Comparison of ENCODE assay signal across 8 cellular contexts in genomic region chr1:45010855-45011811, GRCh38. TPM values are rescaled to one million over a fixed set of nuclear protein-coding genes. Genes with fewer than 3 reads are reported as not detected.
DNase-seq lines count a peak whose midpoint lies in the region; ATAC-seq and TF ChIP-seq lines count a peak whose summit lies in the region.

Gene HECTD3 (minus strand): TSS chr1:45011324. CDS start chr1:45011257, 67 bp downstream.

- H3K27me3 ChIP-seq in iPS-15b (ENCODE audit: control insufficient read depth, insufficient read depth, low read length) = no peaks in the 10 kb centered on the region

- TF ChIP-seq CTCF in brain (conservative IDR thresholded peaks at IDR 0.05) = no peak

- peak; percentile 80 for DNase-seq in SIG-M5 treated with dmso at 0.1 percent for 504 hours (lab: John Stamatoyannopoulos, UW; ENCODE audit: unreplicated experiment)
- DNase-seq in SIG-M5 (lab: John Stamatoyannopoulos, UW) = no peak
- DNase-seq in NCI-H2107 treated with DMSO at 0.1 percent for 48 hours (lab: John Stamatoyannopoulos, UW; ENCODE audit: unreplicated experiment) = peak; percentile 86
- DNase-seq in UCSD-AML1 (lab: John Stamatoyannopoulos, UW; ENCODE audit: unreplicated experiment) = peak; percentile 79
- DNase-seq in skeletal muscle cell (ENCODE audit: low read depth) = peak; percentile 32

- peaks cover 39% of the 10 kb centered on the region for H3K36me3 Mint-ChIP-seq in brain

- peak within 1 kb of the TSS; percentile 84 to 95 (median 90) for H3K4me3 Mint-ChIP-seq in brain

- H3K9me3 Mint-ChIP-seq in brain = no peaks in the 10 kb centered on the region

- peak within 1 kb of the TSS; percentile 89 to 96 (median 95) for H3K27ac Mint-ChIP-seq in brain

- H3K9me3 ChIP-seq in iPS-15b (ENCODE audit: control insufficient read depth, insufficient read depth, low read length) = no peaks in the 10 kb centered on the region

- H3K27me3 Mint-ChIP-seq in brain = peaks cover 14% of the 10 kb centered on the region

- peak; percentile 56 for ATAC-seq in HG03025 (IDR thresholded peaks at IDR 0.05; ENCODE audit: low FRiP score, unreplicated experiment)

- peak within 1 kb of the TSS; percentile 81 for H3K4me3 ChIP-seq in iPS-15b (ENCODE audit: low read depth, low read length)
- peak within 1 kb of the TSS; percentile 97 for H3K4me3 ChIP-seq in skeletal muscle cell (ENCODE audit: low read depth, low read length)

- H3K36me3 ChIP-seq in iPS-15b (ENCODE audit: control insufficient read depth, insufficient read depth, low read length) = peaks cover 11% of the 10 kb centered on the region

- H3K4me1 Mint-ChIP-seq in brain = peaks cover 55% of the 10 kb centered on the region

- peak within 1 kb of the TSS; percentile 48 for H3K9ac ChIP-seq in iPS-15b (ENCODE audit: low read depth, low read length)

- H3K4me1 ChIP-seq in iPS-15b (ENCODE audit: control insufficient read depth, insufficient read depth, low read length) = peaks cover 10% of the 10 kb centered on the region

RNA-seq across cellular contexts. Expression of gene HECTD3, which starts in this region (rescaled TPM):
- 45.0 TPM for polyA plus RNA-seq in brain (ENCODE audit: insufficient read depth, low read depth, low replicate concordance)
